ENCODE assay signal across 1 cellular context in genomic region chr1:62423580-62424242, GRCh38.
TF ChIP-seq lines count a peak whose summit lies in the region.

No MANE protein-coding gene starts in this region.

TF ChIP-seq in HepG2, 621 proteins besides CTCF, POLR2A, EP300 and RAD21 (continued from another document and continues in another):
- TF ChIP-seq HIC2 (CRISPR knock-in tag; IDR thresholded peaks at IDR 0.05; ENCODE audit: low read depth) (no peak), ZNF574 (CRISPR knock-in tag; IDR thresholded peaks at IDR 0.05) (peak; percentile 78), ZNF552 (CRISPR knock-in tag; IDR thresholded peaks at IDR 0.05; ENCODE audit: borderline replicate concordance) (0 out of 2 replicates have a peak, but pooled peaks have one; percentile 48), ZNF891 (CRISPR knock-in tag; IDR thresholded peaks at IDR 0.05) (peak; percentile 80; the same call in 1 of the 2 replicates), MAFK (conservative IDR thresholded peaks at IDR 0.05 in 1 of 2, IDR thresholded peaks at IDR 0.05 in 1 of 2; ENCODE audit: low read length in 2 of 2) (peak; percentile 22 to 55; a peak in 2 of 4 replicates), ISX (CRISPR knock-in tag; conservative IDR thresholded peaks at IDR 0.05) (no peak), ZMAT5 (CRISPR knock-in tag; IDR thresholded peaks at IDR 0.05; ENCODE audit: borderline replicate concordance, low read depth) (no peak), ZNF724P (CRISPR knock-in tag; IDR thresholded peaks at IDR 0.05; ENCODE audit: borderline replicate concordance) (no peak; the same call in 1 of the 2 replicates), HNRNPLL (IDR thresholded peaks at IDR 0.05; ENCODE audit: low read depth, low read length, poor library complexity, severe bottlenecking) (no peak), CBX2 (IDR thresholded peaks at IDR 0.05; ENCODE audit: low read depth, low read length) (no peak), CBX2 (CRISPR knock-in tag; IDR thresholded peaks at IDR 0.05; ENCODE audit: low read depth) (no peak), RBM39 (IDR thresholded peaks at IDR 0.05; ENCODE audit: low read depth, low read length, poor library complexity, severe bottlenecking) (no peak), ZFP1 (CRISPR knock-in tag; IDR thresholded peaks at IDR 0.05) (peak; percentile 88), ZNF430 (CRISPR knock-in tag; IDR thresholded peaks at IDR 0.05) (peak; percentile 97), PBX2 (CRISPR knock-in tag; IDR thresholded peaks at IDR 0.05) (no peak), ZNF782 (CRISPR knock-in tag; IDR thresholded peaks at IDR 0.05; ENCODE audit: borderline replicate concordance) (peak; percentile 46; the same call in 1 of the 2 replicates), ZNF768 (CRISPR knock-in tag; IDR thresholded peaks at IDR 0.05) (no peak), BORCS8-MEF2B (CRISPR knock-in tag; IDR thresholded peaks at IDR 0.05) (peak; percentile 81), ZFP37 (CRISPR knock-in tag; IDR thresholded peaks at IDR 0.05; ENCODE audit: borderline replicate concordance) (peak; percentile 86; the same call in 1 of the 2 replicates), DNMT1 (CRISPR knock-in tag; IDR thresholded peaks at IDR 0.05) (no peak), SMYD3 (CRISPR knock-in tag; IDR thresholded peaks at IDR 0.05) (peak; percentile 94), NCOA2 (CRISPR knock-in tag; IDR thresholded peaks at IDR 0.05) (peak; percentile 79), FLYWCH1 (CRISPR knock-in tag; IDR thresholded peaks at IDR 0.05) (no peak), NRL (CRISPR knock-in tag; IDR thresholded peaks at IDR 0.05; ENCODE audit: borderline replicate concordance) (no peak), ZNF503 (CRISPR knock-in tag; IDR thresholded peaks at IDR 0.05) (0 out of 2 replicates have a peak, but pooled peaks have one; percentile 53), ZNF549 (CRISPR knock-in tag; IDR thresholded peaks at IDR 0.05) (no peak), KLF12 (CRISPR knock-in tag; IDR thresholded peaks at IDR 0.05; ENCODE audit: borderline replicate concordance) (peak; percentile 59; the same call in 1 of the 2 replicates), HDAC1 (CRISPR knock-in tag; IDR thresholded peaks at IDR 0.05) (no peak; the same call in 1 of the 2 replicates), ZNF317 (CRISPR knock-in tag; IDR thresholded peaks at IDR 0.05) (peak; percentile 68), RARG (CRISPR knock-in tag; IDR thresholded peaks at IDR 0.05; ENCODE audit: low read depth) (no peak), ARNT2 (CRISPR knock-in tag; IDR thresholded peaks at IDR 0.05; ENCODE audit: low read depth) (0 out of 2 replicates have a peak, but pooled peaks have one; percentile 42), TARDBP (CRISPR knock-in tag; IDR thresholded peaks at IDR 0.05) (peak; percentile 87), SMARCE1 (IDR thresholded peaks at IDR 0.05; ENCODE audit: borderline replicate concordance) (no peak), TRAFD1 (CRISPR knock-in tag; IDR thresholded peaks at IDR 0.05; ENCODE audit: borderline replicate concordance) (no peak), KIAA2018 (CRISPR knock-in tag; IDR thresholded peaks at IDR 0.05; ENCODE audit: borderline replicate concordance) (no peak), MLX (CRISPR knock-in tag; IDR thresholded peaks at IDR 0.05) (peak; percentile 82), ZNF124 (CRISPR knock-in tag; IDR thresholded peaks at IDR 0.05) (peak; percentile 77; the same call in 1 of the 2 replicates), ZNF431 (CRISPR knock-in tag; IDR thresholded peaks at IDR 0.05; ENCODE audit: borderline replicate concordance, low read depth) (no peak), ZNF709 (CRISPR knock-in tag; IDR thresholded peaks at IDR 0.05) (peak; percentile 54; the same call in 1 of the 2 replicates), KDM4B (CRISPR knock-in tag; IDR thresholded peaks at IDR 0.05) (peak; percentile 51; the same call in 1 of the 2 replicates), ZNF275 (CRISPR knock-in tag; IDR thresholded peaks at IDR 0.05; ENCODE audit: borderline replicate concordance) (no peak), SNRNP70 (IDR thresholded peaks at IDR 0.05; ENCODE audit: low read depth, low read length) (no peak), ZFP36L1 (CRISPR knock-in tag; IDR thresholded peaks at IDR 0.05) (no peak), ZNF17 (CRISPR knock-in tag; IDR thresholded peaks at IDR 0.05) (no peak)
